ENCODE assay signal across 8 cellular contexts in the genomic region with DNA sequence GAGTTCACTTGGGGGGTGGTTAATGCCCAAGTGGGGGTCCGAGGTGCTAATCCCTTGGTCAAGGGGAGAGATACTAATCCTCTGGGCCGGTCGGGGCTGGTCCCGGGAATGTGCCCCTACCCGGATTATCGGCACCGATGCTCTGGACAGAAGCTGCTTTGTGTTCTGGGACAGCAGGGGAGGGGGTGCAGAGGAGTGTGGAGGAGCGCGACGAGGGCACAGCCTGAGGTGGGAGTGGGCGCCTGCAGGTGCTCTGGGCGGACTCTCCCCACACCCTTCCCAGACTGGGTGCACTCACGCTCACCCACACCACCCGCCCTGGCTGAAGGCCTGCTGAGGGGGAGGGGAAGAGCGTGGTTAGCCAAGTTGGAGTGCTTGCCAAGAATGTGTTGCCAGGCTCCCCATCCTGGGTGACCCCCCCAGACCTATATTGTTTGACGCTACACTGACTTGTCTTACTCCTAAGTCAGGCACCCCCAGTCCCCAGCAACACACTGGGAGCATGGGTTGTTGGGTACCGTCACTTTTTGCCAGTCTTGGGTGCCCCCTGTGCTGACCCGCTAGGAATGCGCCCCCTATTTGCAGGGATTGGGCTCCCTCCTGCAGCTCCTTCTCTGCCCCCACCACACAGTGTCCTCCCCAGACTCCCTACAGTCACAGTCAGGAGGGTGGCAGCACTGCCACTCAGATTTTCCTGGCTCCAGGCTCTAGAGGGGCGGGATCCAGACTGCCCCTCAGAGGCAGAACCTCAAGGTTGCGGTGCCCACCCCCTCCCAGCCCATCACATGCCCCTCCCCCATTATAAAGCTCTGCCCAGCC. TPM values are rescaled to one million over a fixed set of nuclear protein-coding genes. Genes with fewer than 3 reads are reported as not detected.
DNase-seq lines count a peak whose midpoint lies in the region; TF ChIP-seq lines count a peak whose summit lies in the region.

No MANE protein-coding gene starts in this region.

- H3K27ac ChIP-seq in BLaER1 treated with 17β-estradiol and CSF1 and Interleukin-3, amounts not matched to agents 10 nM and 100 nM, result peak overlapping the region in 10 of 11 experiments; percentile 70 to 90 (median 84); a peak in 21 of 22 replicates
- H3K27ac ChIP-seq in H9 (ENCODE audit: insufficient read length, low read depth, low read length) (no peak overlapping the region), WERI-Rb-1 (peak overlapping the region; percentile 75)

- peaks cover 39 to 49% (median 44%) of the 10 kb centered on the region in 10 experiments for H3K4me1 ChIP-seq in BLaER1 treated with 17β-estradiol and CSF1 and Interleukin-3, amounts not matched to agents 10 nM and 100 nM
- peaks cover 8% of the 10 kb centered on the region for H3K4me1 ChIP-seq in H9 (ENCODE audit: insufficient read depth, low read length)

- peaks cover 18 to 39% (median 35%) of the 10 kb centered on the region in 11 experiments for H3K36me3 ChIP-seq in BLaER1 treated with 17β-estradiol and CSF1 and Interleukin-3, amounts not matched to agents 10 nM and 100 nM
- H3K36me3 ChIP-seq in WERI-Rb-1, result peaks cover 29% of the 10 kb centered on the region

- peak overlapping the region; percentile 76 to 97 (median 88) for H3K4me3 ChIP-seq in BLaER1 treated with 17β-estradiol and CSF1 and Interleukin-3, amounts not matched to agents 10 nM and 100 nM
- peak overlapping the region; percentile 76 for H3K4me3 ChIP-seq in WERI-Rb-1 (ENCODE audit: low read depth, low read length)
- peak overlapping the region; percentile 78 for H3K4me3 ChIP-seq in fibroblast of mammary gland (ENCODE audit: control insufficient read depth, low read depth, low read length)

- no peak overlapping the region for H3K23ac ChIP-seq in H9 (ENCODE audit: insufficient read length, low read depth, low read length)

- H2BK5ac ChIP-seq in H9 (ENCODE audit: insufficient read length, low read length), result no peak overlapping the region

- no peaks in the 10 kb centered on the region; a peak in 1 of 5 replicates for H3K9me3 Mint-ChIP-seq in H9

- no peak overlapping the region for H4K91ac ChIP-seq in H9 (ENCODE audit: insufficient read length, low read depth, low read length)

- no peak overlapping the region for H2BK12ac ChIP-seq in H9 (ENCODE audit: insufficient read length, low read depth, low read length)

- H2BK120ac ChIP-seq in H9 (ENCODE audit: low read depth, low read length, poor library complexity, severe bottlenecking), result no peak overlapping the region

- no peak overlapping the region for H2AFZ ChIP-seq in H9 (ENCODE audit: low read length)

- H3K79me1 ChIP-seq in H9 (ENCODE audit: insufficient read depth, low read depth, low read length, poor library complexity, severe bottlenecking), result no peaks in the 10 kb centered on the region

- DNase-seq in H9 (no peak), WERI-Rb-1 (peak; percentile 79), fibroblast of mammary gland (ENCODE audit: low read depth) (peak; percentile 36), nucleus accumbens (lab: John Stamatoyannopoulos, UW) (peak in 31 of 56 donors; percentile 21 to 59 (median 41)), T-helper 9 cell (no peak), NOMO-1 treated with DMSO at 0.1 percent for 48 hours (lab: John Stamatoyannopoulos, UW; ENCODE audit: unreplicated experiment) (no peak)
- DNase-seq in NK-92 treated with Interleukin-12 subunit alpha and Interleukin-12 subunit beta, amount 100 ng/mL, for 24 hours (lab: John Stamatoyannopoulos, UW), result no peak

- H3K4me3 Mint-ChIP-seq in H9, result peak overlapping the region; percentile 78 to 91

- H3K9me3 ChIP-seq in BLaER1 treated with 17β-estradiol and CSF1 and Interleukin-3, amounts not matched to agents 10 nM and 100 nM (replicated peaks in 1 of 11), result no peaks in the 10 kb centered on the region
- H3K9me3 ChIP-seq in H9 (ENCODE audit: control insufficient read depth, low read depth, low read length) (no peaks in the 10 kb centered on the region), WERI-Rb-1 (ENCODE audit: severe bottlenecking) (no peaks in the 10 kb centered on the region)

- peak overlapping the region; percentile 79 to 88 (median 85) for H3K9ac ChIP-seq in BLaER1 treated with 17β-estradiol and CSF1 and Interleukin-3, amounts not matched to agents 10 nM and 100 nM
- no peak overlapping the region for H3K9ac ChIP-seq in H9 (ENCODE audit: extremely low read depth, insufficient read length, low read length)

- H3K4ac ChIP-seq in H9 (ENCODE audit: low read depth, low read length), result no peak overlapping the region

- peaks cover 14% of the 10 kb centered on the region for H3K27me3 Mint-ChIP-seq in H9 (ENCODE audit: low read depth)

- H4K8ac ChIP-seq in H9 (replicated peaks; ENCODE audit: insufficient read length, low read depth, low read length), result no peak overlapping the region

- no peak overlapping the region for H2BK15ac ChIP-seq in H9 (ENCODE audit: low read depth, low read length)

- H3K27me3 ChIP-seq in BLaER1 treated with 17β-estradiol and CSF1 and Interleukin-3, amounts not matched to agents 10 nM and 100 nM, result no peaks in the 10 kb centered on the region
- H3K27me3 ChIP-seq in H9 (ENCODE audit: insufficient read depth, low read length), result no peaks in the 10 kb centered on the region; the same call in 1 of the 2 replicates
- no peaks in the 10 kb centered on the region for H3K27me3 ChIP-seq in WERI-Rb-1 (ENCODE audit: insufficient read depth, low read depth, severe bottlenecking)

- WGBS in H9 (ENCODE audit: extremely low coverage, insufficient read length, low lambda C conversion rate), result no CpG with 5 or more reads among the region's 21 CpGs

- TF ChIP-seq CTCF in H9 (conservative IDR thresholded peaks at IDR 0.05) (0 out of 3 replicates have a peak, but pooled peaks have one; percentile 8), WERI-Rb-1 (IDR thresholded peaks at IDR 0.05; ENCODE audit: low read depth, low read length) (peak; percentile 15; the same call in 1 of the 2 replicates), fibroblast of mammary gland (conservative IDR thresholded peaks at IDR 0.05; ENCODE audit: control insufficient read depth, insufficient read depth, low read depth, low read length) (peak; percentile 6)

- H3K56ac ChIP-seq in H9 (ENCODE audit: insufficient read length, low read depth, low read length), result no peak overlapping the region

- H4K5ac ChIP-seq in H9 (ENCODE audit: insufficient read length, low read depth, low read length), result no peak overlapping the region

- peak overlapping the region; percentile 87 to 100 (median 97) for H3K4me2 ChIP-seq in BLaER1 treated with 17β-estradiol and CSF1 and Interleukin-3, amounts not matched to agents 10 nM and 100 nM
- H3K4me2 ChIP-seq in H9 (ENCODE audit: insufficient read depth, insufficient read length, low read length), result peak overlapping the region; percentile 58

- H3K23me2 ChIP-seq in H9 (ENCODE audit: insufficient read length, low read depth, low read length, poor library complexity, severe bottlenecking), result peaks cover 41% of the 10 kb centered on the region

- no peak overlapping the region for H3K18ac ChIP-seq in H9 (ENCODE audit: insufficient read length, low read depth, low read length)

- no peaks in the 10 kb centered on the region for H3K79me2 ChIP-seq in H9 (ENCODE audit: insufficient read depth, low read length)

- no peak overlapping the region for H3K27ac Mint-ChIP-seq in H9

- H2BK20ac ChIP-seq in H9 (ENCODE audit: low read depth, low read length, poor library complexity, severe bottlenecking), result no peak overlapping the region

- peaks cover 22 to 55% (median 32%) of the 10 kb centered on the region in 11 experiments; a peak in 20 of 22 replicates for H4K20me1 ChIP-seq in BLaER1 treated with 17β-estradiol and CSF1 and Interleukin-3, amounts not matched to agents 10 nM and 100 nM
- H4K20me1 ChIP-seq in H9 (ENCODE audit: control insufficient read depth, insufficient read depth, insufficient read length), result no peaks in the 10 kb centered on the region

- H2AK5ac ChIP-seq in H9 (ENCODE audit: insufficient read length, low read length), result no peak overlapping the region

- peaks cover 9 to 17% (median 17%) of the 10 kb centered on the region in 3 experiments; a peak in 6 of 7 replicates for H3K36me3 Mint-ChIP-seq in H9 (ENCODE audit: insufficient read depth in 1 of 3, low read depth in 3 of 3)

- H3K4me1 Mint-ChIP-seq in H9, result peaks cover 40 to 50% of the 10 kb centered on the region in 2 experiments

- no peak overlapping the region for H3T11ph ChIP-seq in H9 (ENCODE audit: low read length)

- no peak overlapping the region; the same call in 1 of the 2 replicates for H3K14ac ChIP-seq in H9 (ENCODE audit: insufficient read depth, low read length)

RNA-seq across cellular contexts. Expression of a gene that starts 1.2 kb away (rescaled TPM):
- 136 and 138 TPM in 2 replicates for total RNA-seq in H9 (2021)

RNA-seq across cellular contexts. Expression of a gene that starts 2.9 kb away (rescaled TPM):
- 16.3 and 19.9 TPM in 2 replicates for total RNA-seq in H9 (2021)

RNA-seq across cellular contexts. Expression of a gene that starts 12.3 kb away (rescaled TPM):
- 1.7 and 2.3 TPM in 2 replicates for total RNA-seq in H9 (2021)

RNA-seq across cellular contexts. Expression of a gene that starts 20.0 kb away (rescaled TPM):
- total RNA-seq in H9 (2021), result 57.8 and 59.5 TPM in 2 replicates

RNA-seq across cellular contexts. Expression of a gene that starts 22.7 kb away (rescaled TPM):
- 45.4 and 53.6 TPM in 2 replicates for total RNA-seq in H9 (2021)

Comparison
In these comparisons a context has a peak if more than half of its experiments do, and no peak if none do; other contexts are left out.
1. DNase-seq: peak in WERI-Rb-1 (single experiment), fibroblast of mammary gland (single experiment) and nucleus accumbens (31 of 56); none in H9 (single experiment), T-helper 9 cell (single experiment), NK-92 treated with Interleukin-12 subunit alpha and Interleukin-12 subunit beta, amount 100 ng/mL, for 24 hours (single experiment) and NOMO-1 treated with DMSO at 0.1 percent for 48 hours (single experiment).
2. Peak in every context shown above with its lines, with median percentiles within 50 percentile points of each other: H3K4me3 ChIP-seq and CTCF ChIP-seq.